9 cellular contexts compared by ENCODE assay signal in genomic region chr13:40220299-40220935, GRCh38.
DNase-seq lines count a peak whose midpoint lies in the region; ATAC-seq and TF ChIP-seq lines count a peak whose summit lies in the region.
"Had no signal": no experiment of that assay in that cellular context is flagged by ENCODE, and none has a peak within 500 bp of the region (broad histone marks: within the 10 kb centered on the region; RNA-seq: fewer than 3 reads in every experiment).

No MANE protein-coding gene starts in this region.

- intact Hi-C loops in sciatic nerve (cut with DNase I) = no loop called here

- H3K36me3 ChIP-seq in CD8-positive, alpha-beta memory T cell (ENCODE audit: insufficient read depth, low read length) = no peaks in the 10 kb centered on the region
- no peaks in the 10 kb centered on the region for H3K36me3 ChIP-seq in RWPE2 (ENCODE audit: low read depth)

- H3K4me1 ChIP-seq in CD8-positive, alpha-beta memory T cell (ENCODE audit: insufficient read depth, low read length) = peaks cover 36% of the 10 kb centered on the region
- H3K4me1 ChIP-seq in RWPE2 (ENCODE audit: insufficient read depth, poor library complexity, severe bottlenecking) = peaks cover 11% of the 10 kb centered on the region

- POLR2A ChIA-PET in CD8-positive, alpha-beta memory T cell (lab: Charles Lee) = interaction anchor here (0.8 kb wide), 1 partner anchor 168 kb away, joined by 3 read pairs; no protein-coding TSS in a partner anchor

- no peak overlapping the region for H3K4me3 ChIP-seq in CD8-positive, alpha-beta memory T cell (ENCODE audit: low read length)
- H3K4me3 ChIP-seq in RWPE2 (ENCODE audit: severe bottlenecking) = no peak overlapping the region

- CTCF ChIA-PET in CD8-positive, alpha-beta memory T cell (lab: Charles Lee) = interaction anchor here (0.9 to 2.7 kb wide), 4 partner anchors 29 to 462 kb away, joined by 3 to 6 read pairs (median 5); no protein-coding TSS in a partner anchor

- no peaks in the 10 kb centered on the region for H3K36me3 Mint-ChIP-seq in CD8-positive, alpha-beta memory T cell
- no peaks in the 10 kb centered on the region for H3K36me3 Mint-ChIP-seq in chondrocyte (ENCODE audit: low read depth)
- H3K36me3 Mint-ChIP-seq: mesothelial cell of epicardium had no signal

- TF ChIP-seq CTCF in RWPE2 (IDR thresholded peaks at IDR 0.05; ENCODE audit: poor library complexity, severe bottlenecking) (no peak), chondrocyte (IDR thresholded peaks at IDR 0.05) (no peak)

- peak overlapping the region; percentile 74 to 97 (median 94) for H3K27ac Mint-ChIP-seq in CD8-positive, alpha-beta memory T cell
- peak overlapping the region; percentile 52 for H3K27ac Mint-ChIP-seq in chondrocyte (ENCODE audit: unreplicated experiment)

- H3K9me3 ChIP-seq in CD8-positive, alpha-beta memory T cell (ENCODE audit: low read length) = no peaks in the 10 kb centered on the region
- H3K9me3 ChIP-seq in RWPE2 (ENCODE audit: severe bottlenecking) = no peaks in the 10 kb centered on the region

- ATAC-seq in RWPE2 (ENCODE audit: low read depth) = no peak
- peak; percentile 52 for ATAC-seq in sciatic nerve
- ATAC-seq in HG03342 (IDR thresholded peaks at IDR 0.05; ENCODE audit: unreplicated experiment) = no peak

- H3K4me1 Mint-ChIP-seq in CD8-positive, alpha-beta memory T cell = peaks cover 43 to 69% (median 66%) of the 10 kb centered on the region in 3 donors
- peaks cover 28% of the 10 kb centered on the region for H3K4me1 Mint-ChIP-seq in chondrocyte (ENCODE audit: low read depth)

- H3K27me3 ChIP-seq in CD8-positive, alpha-beta memory T cell (ENCODE audit: insufficient read depth, low read length, poor library complexity, severe bottlenecking) = no peaks in the 10 kb centered on the region
- H3K27me3 ChIP-seq in RWPE2 (ENCODE audit: insufficient read depth, poor library complexity, severe bottlenecking) = no peaks in the 10 kb centered on the region

- H3K4me3 Mint-ChIP-seq in CD8-positive, alpha-beta memory T cell = peak overlapping the region in 4 of 7 donors; percentile 32 to 82 (median 66)
- H3K4me3 Mint-ChIP-seq in chondrocyte (ENCODE audit: unreplicated experiment) = no peak overlapping the region
- H3K4me3 Mint-ChIP-seq: mesothelial cell of epicardium had no signal

- no peaks in the 10 kb centered on the region for H3K27me3 Mint-ChIP-seq in CD8-positive, alpha-beta memory T cell
- H3K27me3 Mint-ChIP-seq in chondrocyte (ENCODE audit: low read depth) = no peaks in the 10 kb centered on the region

- H3K9me3 Mint-ChIP-seq in CD8-positive, alpha-beta memory T cell = no peaks in the 10 kb centered on the region
- no peaks in the 10 kb centered on the region for H3K9me3 Mint-ChIP-seq in chondrocyte (ENCODE audit: low read depth)
- H3K9me3 Mint-ChIP-seq: mesothelial cell of epicardium had no signal

- H3K27ac ChIP-seq in CD8-positive, alpha-beta memory T cell (ENCODE audit: low read depth, low read length) = no peak overlapping the region
- H3K27ac ChIP-seq in RWPE2 (ENCODE audit: poor library complexity, severe bottlenecking) = peak overlapping the region; percentile 51

- no peak for DNase-seq in CD8-positive, alpha-beta memory T cell
- DNase-seq in RWPE2 (ENCODE audit: low spot score) = no peak
- no peak for DNase-seq in chondrocyte (ENCODE audit: low spot score)
- no peak for DNase-seq in sciatic nerve (ENCODE audit: low spot score)
- DNase-seq in NK-92 (lab: John Stamatoyannopoulos, UW; ENCODE audit: unreplicated experiment) = no peak
- DNase-seq in GM19240 (ENCODE audit: insufficient read length, low spot score) = no peak
- DNase-seq: NCI-H2107 had no signal
